Comparison of ENCODE assay signal across 21 cellular contexts in genomic region chr15:63450884-63451225, GRCh38. TPM values are rescaled to one million over a fixed set of nuclear protein-coding genes. Genes with fewer than 3 reads are reported as not detected.
DNase-seq lines count a peak whose midpoint lies in the region; ATAC-seq and TF ChIP-seq lines count a peak whose summit lies in the region.
"Had no signal": no experiment of that assay in that cellular context is flagged by ENCODE, and none has a peak within 500 bp of the region (broad histone marks: within the 10 kb centered on the region; RNA-seq: fewer than 3 reads in every experiment).

No MANE protein-coding gene starts in this region.

- H3K27ac Mint-ChIP-seq in brain (peak overlapping the region in 3 of 5 experiments; percentile 66 to 88 (median 79)), type B pancreatic cell (no peak overlapping the region)
- H3K27ac Mint-ChIP-seq: CD4-positive, CD25-positive, alpha-beta regulatory T cell; GM23338 had no signal

- H3K9me3 ChIP-seq in right lobe of liver = no peaks in the 10 kb centered on the region
- H3K9me3 ChIP-seq: BE2C had no signal

- H3K27me3 Mint-ChIP-seq in brain (peaks cover 4% of the 10 kb centered on the region), type B pancreatic cell (no peaks in the 10 kb centered on the region)

- H3K36me3 Mint-ChIP-seq in brain (no peaks in the 10 kb centered on the region), type B pancreatic cell (no peaks in the 10 kb centered on the region)
- H3K36me3 Mint-ChIP-seq: CD4-positive, CD25-positive, alpha-beta regulatory T cell; CD8-positive, alpha-beta memory T cell had no signal

- DNase-seq in right lobe of liver = no peak
- no peak for DNase-seq in type B pancreatic cell (ENCODE audit: extremely low spot score, unreplicated experiment)
- DNase-seq in T-helper 9 cell = no peak
- no peak for DNase-seq in activated naive CD4-positive, alpha-beta T cell (lab: John Stamatoyannopoulos, UW)
- DNase-seq in Kasumi-1 (lab: John Stamatoyannopoulos, UW) = no peak
- DNase-seq: ACHN; BE2C; C1 segment of cervical spinal cord; CD4-positive, CD25-positive, alpha-beta regulatory T cell; CD8-positive, alpha-beta memory T cell; COR-L47; DMS 273 treated with DMSO at 0.1 percent for 48 hours; DMS53; DND-41; EL; HCEC 1CT; IMR-90 had no signal

- H3K36me3 ChIP-seq in right lobe of liver = no peaks in the 10 kb centered on the region
- H3K36me3 ChIP-seq: BE2C had no signal

- intact Hi-C loops in right lobe of liver (cut with DNase I) = no loop called here

- no peak for TF ChIP-seq POLR2A in right lobe of liver (IDR thresholded peaks at IDR 0.05)

- no peak for ATAC-seq in right lobe of liver

- peak overlapping the region; percentile 86 for H3K27ac ChIP-seq in 22Rv1
- H3K27ac ChIP-seq in right lobe of liver = peak overlapping the region in 2 of 3 donors; percentile 50 to 71
- H3K27ac ChIP-seq: HL-60 had no signal

- no peaks in the 10 kb centered on the region for H3K27me3 ChIP-seq in right lobe of liver
- H3K27me3 ChIP-seq: BE2C had no signal

- no peak overlapping the region for H3K4me3 Mint-ChIP-seq in brain
- peak overlapping the region; percentile 10 for H3K4me3 Mint-ChIP-seq in type B pancreatic cell
- H3K4me3 Mint-ChIP-seq: CD4-positive, CD25-positive, alpha-beta regulatory T cell; CD8-positive, alpha-beta memory T cell; GM23338 had no signal

- 60% methylated on average over 1 of the region's 9 CpGs for WGBS in right lobe of liver (ENCODE audit: insufficient coverage, low coverage, low lambda C conversion rate, missing lambda C conversion rate)

- H3K4me1 Mint-ChIP-seq in brain (peaks cover 50% of the 10 kb centered on the region), type B pancreatic cell (ENCODE audit: unreplicated experiment) (peaks cover 13% of the 10 kb centered on the region)

- no peak for TF ChIP-seq CTCF in 22Rv1 (IDR thresholded peaks at IDR 0.05)
- TF ChIP-seq CTCF in brain (conservative IDR thresholded peaks at IDR 0.05) = no peak
- no peak for TF ChIP-seq CTCF in right lobe of liver (IDR thresholded peaks at IDR 0.05)
- no peak for TF ChIP-seq CTCF in type B pancreatic cell (conservative IDR thresholded peaks at IDR 0.05)

- H3K9me3 Mint-ChIP-seq in brain (peaks cover 0 to 3% (median 0%) of the 10 kb centered on the region in 5 experiments), type B pancreatic cell (no peaks in the 10 kb centered on the region)
- H3K9me3 Mint-ChIP-seq: CD4-positive, CD25-positive, alpha-beta regulatory T cell; CD8-positive, alpha-beta memory T cell; GM23338 had no signal

- peaks cover 0 to 13% (median 0%) of the 10 kb centered on the region in 4 donors for H3K4me1 ChIP-seq in right lobe of liver

- H3K4me3 ChIP-seq in right lobe of liver = no peak overlapping the region
- H3K4me3 ChIP-seq: GM23338 had no signal

RNA-seq across cellular contexts. Expression of gene USP3, which starts 53.5 kb away (rescaled TPM):
- 20.7 TPM for polyA plus RNA-seq in brain (ENCODE audit: insufficient read depth, low read depth, low replicate concordance)
- total RNA-seq in right lobe of liver = 10 to 100 TPM; 21.9 to 33.8 (median 24.8) TPM
- total RNA-seq in type B pancreatic cell (ENCODE audit: low replicate concordance) = 42.3 and 57.3 TPM in 2 replicates
